ENCODE assay signal across 16 cellular contexts in genomic region chr3:69505770-69506407, GRCh38.
DNase-seq lines count a peak whose midpoint lies in the region; ATAC-seq and TF ChIP-seq lines count a peak whose summit lies in the region.
"Had no signal": no experiment of that assay in that cellular context is flagged by ENCODE, and none has a peak within 500 bp of the region (broad histone marks: within the 10 kb centered on the region; RNA-seq: fewer than 3 reads in every experiment).

No MANE protein-coding gene starts in this region.

- H3K36me3 ChIP-seq in heart left ventricle, result no peaks in the 10 kb centered on the region
- H3K36me3 ChIP-seq in neural progenitor cell, result no peaks in the 10 kb centered on the region
- H3K36me3 ChIP-seq: prostate gland had no signal

- H3K4me1 Mint-ChIP-seq in neural progenitor cell, result peaks cover 9% of the 10 kb centered on the region
- H3K4me1 Mint-ChIP-seq: stimulated activated naive B cell treated with anti-CD40 and anti-IgM and Interleukin-4, amounts not matched to agents 10 μg/mL and 1 μg/mL and 100 μg/mL, for 72 hours; T-cell had no signal

- H3K4me3 Mint-ChIP-seq in neural progenitor cell, result no peak overlapping the region
- H3K4me3 Mint-ChIP-seq: activated naive CD8-positive, alpha-beta T cell; stimulated activated naive B cell treated with anti-CD40 and anti-IgM and Interleukin-4, amounts not matched to agents 10 μg/mL and 1 μg/mL and 100 μg/mL, for 72 hours; T-cell had no signal

- ATAC-seq in heart left ventricle (peak; percentile 80 to 95 (median 88)), GM18511 (IDR thresholded peaks at IDR 0.05; ENCODE audit: unreplicated experiment) (no peak)
- ATAC-seq: activated CD4-positive, CD25-positive, alpha-beta regulatory T cell treated with anti-CD3 and anti-CD28 coated beads, Interleukin-2, amount 50 U/mL, for 24 hours; stimulated activated naive B cell treated with anti-CD40 and anti-IgM and Interleukin-4, amounts not matched to agents 10 μg/mL and 1 μg/mL and 100 μg/mL, for 72 hours; T-cell had no signal

- no peak for TF ChIP-seq POLR2A in heart left ventricle (IDR thresholded peaks at IDR 0.05)

- DNase-seq in H4 (ENCODE audit: low spot score) (peak; percentile 44), NCI-H345 (lab: John Stamatoyannopoulos, UW) (peak; percentile 61), heart left ventricle (no peak), neural progenitor cell (ENCODE audit: low spot score) (peak; percentile 22), CD1c-positive myeloid dendritic cell (ENCODE audit: extremely low spot score) (no peak), DMS79 treated with DMSO at 0.1 percent for 48 hours (lab: John Stamatoyannopoulos, UW) (no peak)
- no peak for DNase-seq in central memory CD4-positive, alpha-beta T cell
- DNase-seq: activated CD8-positive, alpha-beta memory T cell treated with anti-CD3 and anti-CD28 coated beads, Interleukin-2, amount 50 U/mL, for 4 hours; EL; stimulated activated naive B cell treated with anti-CD40 and anti-IgM and Interleukin-4, amounts not matched to agents 10 μg/mL and 1 μg/mL and 100 μg/mL, for 72 hours; T-cell had no signal

- no peak overlapping the region for H3K4me3 ChIP-seq in heart left ventricle
- no peak overlapping the region for H3K4me3 ChIP-seq in neural progenitor cell
- H3K4me3 ChIP-seq: prostate gland had no signal

- no peak overlapping the region for H3K27ac Mint-ChIP-seq in neural progenitor cell
- H3K27ac Mint-ChIP-seq: activated naive CD8-positive, alpha-beta T cell; stimulated activated naive B cell treated with anti-CD40 and anti-IgM and Interleukin-4, amounts not matched to agents 10 μg/mL and 1 μg/mL and 100 μg/mL, for 72 hours; T-cell had no signal

- H3K36me3 Mint-ChIP-seq in neural progenitor cell, result no peaks in the 10 kb centered on the region
- H3K36me3 Mint-ChIP-seq: activated naive CD8-positive, alpha-beta T cell; stimulated activated naive B cell treated with anti-CD40 and anti-IgM and Interleukin-4, amounts not matched to agents 10 μg/mL and 1 μg/mL and 100 μg/mL, for 72 hours; T-cell had no signal

- H3K27me3 ChIP-seq in heart left ventricle (no peaks in the 10 kb centered on the region), neural progenitor cell (no peaks in the 10 kb centered on the region)

- H3K9me3 Mint-ChIP-seq in neural progenitor cell, result peaks cover 2% of the 10 kb centered on the region

- intact Hi-C loops in heart left ventricle (cut with DNase I), result no loop called here

- no peak overlapping the region for H3K4me2 ChIP-seq in neural progenitor cell
- H3K4me2 ChIP-seq: KMS-11 had no signal

- TF ChIP-seq CTCF in heart left ventricle (IDR thresholded peaks at IDR 0.05) (no peak), neural progenitor cell (IDR thresholded peaks at IDR 0.05) (no peak)

- no peak overlapping the region for H2AFZ ChIP-seq in neural progenitor cell (replicated peaks)

- 15 to 32% (median 24%) methylated on average over 7 of the region's 7 CpGs for WGBS in heart left ventricle, 4 donors

- H3K9me3 ChIP-seq in heart left ventricle, result no peaks in the 10 kb centered on the region
- H3K9me3 ChIP-seq in neural progenitor cell (ENCODE audit: low read depth), result no peaks in the 10 kb centered on the region
- H3K9me3 ChIP-seq: prostate gland had no signal

- H3K4me1 ChIP-seq in heart left ventricle (peaks cover 0 to 37% (median 12%) of the 10 kb centered on the region in 12 donors), neural progenitor cell (peaks cover 9% of the 10 kb centered on the region)
- H3K4me1 ChIP-seq: prostate gland had no signal

- H3K79me2 ChIP-seq in neural progenitor cell (ENCODE audit: low read depth), result no peaks in the 10 kb centered on the region

- peaks cover 5% of the 10 kb centered on the region for H3K27me3 Mint-ChIP-seq in neural progenitor cell (ENCODE audit: insufficient read depth, low read depth)
- H3K27me3 Mint-ChIP-seq: stimulated activated naive B cell treated with anti-CD40 and anti-IgM and Interleukin-4, amounts not matched to agents 10 μg/mL and 1 μg/mL and 100 μg/mL, for 72 hours had no signal

- H3K9ac ChIP-seq in neural progenitor cell, result no peak overlapping the region
- H3K9ac ChIP-seq: KMS-11 had no signal

- H3F3A ChIP-seq in neural progenitor cell (ENCODE audit: low read depth), result no peaks in the 10 kb centered on the region

- peaks cover 5% of the 10 kb centered on the region for H4K20me1 ChIP-seq in neural progenitor cell (ENCODE audit: low read depth)

- peak overlapping the region in 11 of 12 donors; percentile 29 to 76 (median 65) for H3K27ac ChIP-seq in heart left ventricle
- no peak overlapping the region for H3K27ac ChIP-seq in neural progenitor cell
- H3K27ac ChIP-seq: KMS-11, prostate gland had no signal

Comparison
In these comparisons a context has a peak if more than half of its experiments do, and no peak if none do; other contexts are left out.
1. DNase-seq: peak in H4 (single experiment), NCI-H345 (single experiment) and neural progenitor cell (single experiment); none in heart left ventricle (0 of 5), CD1c-positive myeloid dendritic cell (single experiment), DMS79 treated with DMSO at 0.1 percent for 48 hours (single experiment) and central memory CD4-positive, alpha-beta T cell (single experiment).